ENCODE assay signal across 20 cellular contexts in genomic region chr20:25437153-25437581, GRCh38. TPM values are rescaled to one million over a fixed set of nuclear protein-coding genes. Genes with fewer than 3 reads are reported as not detected.
DNase-seq lines count a peak whose midpoint lies in the region; ATAC-seq lines count a peak whose summit lies in the region.
"Had no signal": no experiment of that assay in that cellular context is flagged by ENCODE, and none has a peak within 500 bp of the region (broad histone marks: within the 10 kb centered on the region; RNA-seq: fewer than 3 reads in every experiment).

No MANE protein-coding gene starts in this region.

- no peak overlapping the region for H3K23ac ChIP-seq in trophoblast cell (ENCODE audit: low read length)

- H2BK5ac ChIP-seq in trophoblast cell (ENCODE audit: low read depth, low read length, poor library complexity), result no peak overlapping the region

- CTCF ChIA-PET in activated CD4-positive, alpha-beta T cell treated with anti-CD3 and anti-CD28 coated beads for 36 hours (lab: Charles Lee), result no interaction called here

- H4K8ac ChIP-seq in trophoblast cell (ENCODE audit: low read depth, low read length), result peak overlapping the region; percentile 5

- H3K36me3 ChIP-seq in HAP-1 (replicated peaks), result peaks cover 44% of the 10 kb centered on the region
- peaks cover 61% of the 10 kb centered on the region for H3K36me3 ChIP-seq in iPS-18a (ENCODE audit: control insufficient read depth, low read depth, low read length)
- peaks cover 8 to 13% of the 10 kb centered on the region in 2 experiments for H3K36me3 ChIP-seq in trophoblast cell (ENCODE audit: control insufficient read depth in 1 of 2, insufficient read depth in 2 of 2, low read length in 2 of 2)

- H3K4me3 ChIP-seq in HAP-1 (no peak overlapping the region), iPS-18a (ENCODE audit: low read length) (no peak overlapping the region), trophoblast cell (ENCODE audit: low read depth, low read length) (no peak overlapping the region)
- H3K4me3 ChIP-seq: heart right ventricle, K562 had no signal

- peak overlapping the region; percentile 16 for H2BK120ac ChIP-seq in trophoblast cell (ENCODE audit: insufficient read depth, low read length, poor library complexity)

- H4K91ac ChIP-seq in trophoblast cell (ENCODE audit: low read depth, low read length), result no peak overlapping the region

- intact Hi-C loops in activated CD4-positive, alpha-beta T cell treated with anti-CD3 and anti-CD28 coated beads for 36 hours (cut with DNase I, micrococcal nuclease), result loop anchor here in 1 of 2 experiments (10.0 kb wide), 1 partner anchor 58 kb away; no protein-coding TSS in a partner anchor

- no peak overlapping the region for H3K14ac ChIP-seq in trophoblast cell (ENCODE audit: low read length)

- no peak overlapping the region for H3K27ac Mint-ChIP-seq in activated CD4-positive, alpha-beta T cell treated with anti-CD3 and anti-CD28 coated beads for 36 hours
- H3K27ac Mint-ChIP-seq: stimulated activated effector memory CD8-positive, alpha-beta T cell treated with anti-CD3 and anti-CD28 coated beads, Interleukin-12 subunit alpha, Interleukin-12 subunit beta, amount 100 ng/mL, for 72 hours had no signal

- no peak overlapping the region for H3K4ac ChIP-seq in trophoblast cell (ENCODE audit: low read depth, low read length)

- H2BK12ac ChIP-seq in trophoblast cell (ENCODE audit: low read length), result no peak overlapping the region

- H3K9me3 Mint-ChIP-seq in activated CD4-positive, alpha-beta T cell treated with anti-CD3 and anti-CD28 coated beads for 36 hours (ENCODE audit: low read depth), result no peaks in the 10 kb centered on the region
- H3K9me3 Mint-ChIP-seq: central memory CD8-positive, alpha-beta T cell; stimulated activated effector memory CD8-positive, alpha-beta T cell treated with anti-CD3 and anti-CD28 coated beads, Interleukin-12 subunit alpha, Interleukin-12 subunit beta, amount 100 ng/mL, for 72 hours had no signal

- no peak overlapping the region for H4K12ac ChIP-seq in trophoblast cell (ENCODE audit: low read depth, low read length)

- H3K79me2 ChIP-seq in trophoblast cell (ENCODE audit: control insufficient read depth, insufficient read depth, low read length, poor library complexity), result no peaks in the 10 kb centered on the region

- H3K4me2 ChIP-seq in trophoblast cell (ENCODE audit: low read length), result peak overlapping the region; percentile 53

- H2AFZ ChIP-seq in trophoblast cell (ENCODE audit: insufficient read depth, low read length, poor library complexity), result peak overlapping the region; percentile 66

- H3K9ac ChIP-seq in iPS-18a (ENCODE audit: low read length), result peak overlapping the region; percentile 9
- no peak overlapping the region for H3K9ac ChIP-seq in trophoblast cell (ENCODE audit: low read length)

- H3K9me3 ChIP-seq in HAP-1, result no peaks in the 10 kb centered on the region
- no peaks in the 10 kb centered on the region for H3K9me3 ChIP-seq in iPS-18a (ENCODE audit: control insufficient read depth, low read depth, low read length)
- H3K9me3 ChIP-seq in trophoblast cell (ENCODE audit: insufficient read depth, low read depth, low read length), result no peaks in the 10 kb centered on the region
- H3K9me3 ChIP-seq: heart right ventricle had no signal

- H2AK5ac ChIP-seq in trophoblast cell (ENCODE audit: low read length), result no peak overlapping the region

- H3K36me3 Mint-ChIP-seq in activated CD4-positive, alpha-beta T cell treated with anti-CD3 and anti-CD28 coated beads for 36 hours (ENCODE audit: low read depth), result peaks cover 31% of the 10 kb centered on the region

- peaks cover 2% of the 10 kb centered on the region for H3K79me1 ChIP-seq in trophoblast cell (ENCODE audit: low read length)

- peak; percentile 48 to 54 for DNase-seq in HAP-1 (ENCODE audit: low spot score in 2 of 2)
- DNase-seq in cerebellar cortex (ENCODE audit: low spot score), result peak; percentile 8
- peak in 1 of 2 donors; percentile 67 for DNase-seq in trophoblast cell
- DNase-seq in HCEC 1CT, result no peak
- no peak for DNase-seq in activated CD4-positive, alpha-beta T cell treated with anti-CD3 and anti-CD28 coated beads for 36 hours
- no peak for DNase-seq in activated T-cell treated with anti-CD3 and anti-CD28 coated beads, Interleukin-2, amount 50 U/mL, for 1 hour
- DNase-seq: activated CD4-positive, CD25-positive, alpha-beta regulatory T cell; activated naive CD4-positive, alpha-beta T cell treated with anti-CD3 and anti-CD28 coated beads, Interleukin-2, amount 50 U/mL, for 16 hours; C1 segment of cervical spinal cord; DMS79; heart right ventricle; NCI-H1436; NCI-H524; stimulated activated CD4-positive, alpha-beta T cell treated with anti-CD3 and anti-CD28 coated beads, Interleukin-4, amount 100 ng/mL, for 24 hours had no signal

- WGBS in trophoblast cell (ENCODE audit: extremely low coverage, insufficient coverage, insufficient read length), result no CpG with 5 or more reads among the region's 4 CpGs

- H3K27ac ChIP-seq in iPS-18a (ENCODE audit: low read length) (peak overlapping the region; percentile 89), trophoblast cell (ENCODE audit: low read depth, low read length) (peak overlapping the region; percentile 64)

- H3K4me3 Mint-ChIP-seq in activated CD4-positive, alpha-beta T cell treated with anti-CD3 and anti-CD28 coated beads for 36 hours, result no peak overlapping the region
- H3K4me3 Mint-ChIP-seq: central memory CD8-positive, alpha-beta T cell; stimulated activated effector memory CD8-positive, alpha-beta T cell treated with anti-CD3 and anti-CD28 coated beads, Interleukin-12 subunit alpha, Interleukin-12 subunit beta, amount 100 ng/mL, for 72 hours had no signal

- in situ Hi-C loops in HAP-1 (cut with MboI; ENCODE audit: low sequenced_read_pairs), result no loop called here

- H3K4me1 Mint-ChIP-seq in activated CD4-positive, alpha-beta T cell treated with anti-CD3 and anti-CD28 coated beads for 36 hours, result no peaks in the 10 kb centered on the region
- H3K4me1 Mint-ChIP-seq: central memory CD8-positive, alpha-beta T cell; stimulated activated effector memory CD8-positive, alpha-beta T cell treated with anti-CD3 and anti-CD28 coated beads, Interleukin-12 subunit alpha, Interleukin-12 subunit beta, amount 100 ng/mL, for 72 hours had no signal

- no peak overlapping the region for H3K18ac ChIP-seq in trophoblast cell (ENCODE audit: low read length)

- POLR2A ChIA-PET in activated CD4-positive, alpha-beta T cell treated with anti-CD3 and anti-CD28 coated beads for 36 hours (lab: Charles Lee), result no interaction called here

- no peak for ATAC-seq in HG03025 (IDR thresholded peaks at IDR 0.05; ENCODE audit: low FRiP score, unreplicated experiment)
- no peak for ATAC-seq in activated CD4-positive, alpha-beta T cell treated with anti-CD3 and anti-CD28 coated beads for 36 hours
- ATAC-seq: K562; Panc1; stimulated activated effector memory CD8-positive, alpha-beta T cell treated with anti-CD3 and anti-CD28 coated beads, Interleukin-12 subunit alpha, Interleukin-12 subunit beta, amount 100 ng/mL, for 72 hours had no signal

- H3K27me3 Mint-ChIP-seq in activated CD4-positive, alpha-beta T cell treated with anti-CD3 and anti-CD28 coated beads for 36 hours, result no peaks in the 10 kb centered on the region
- H3K27me3 Mint-ChIP-seq: central memory CD8-positive, alpha-beta T cell had no signal

- H3K4me1 ChIP-seq in HAP-1, result peaks cover 18% of the 10 kb centered on the region
- peaks cover 15% of the 10 kb centered on the region for H3K4me1 ChIP-seq in iPS-18a (ENCODE audit: control insufficient read depth, low read depth, low read length)
- H3K4me1 ChIP-seq in trophoblast cell (ENCODE audit: control insufficient read depth in 1 of 2, insufficient read depth in 2 of 2, low read length in 2 of 2), result no peaks in the 10 kb centered on the region

- H3K27me3 ChIP-seq in HAP-1 (ENCODE audit: low read depth) (no peaks in the 10 kb centered on the region), iPS-18a (ENCODE audit: control insufficient read depth, insufficient read depth, low read length) (no peaks in the 10 kb centered on the region), trophoblast cell (ENCODE audit: insufficient read depth, low read length) (no peaks in the 10 kb centered on the region)
- H3K27me3 ChIP-seq: heart right ventricle had no signal

RNA-seq across cellular contexts. Expression of gene GINS1, which starts 29.7 kb away (rescaled TPM):
- 14.3 and 14.7 TPM in 2 replicates for polyA plus RNA-seq in trophoblast cell (2013)
- total RNA-seq in activated CD4-positive, alpha-beta T cell treated with anti-CD3 and anti-CD28 coated beads for 36 hours, result 10 to 100 TPM; 24.6 to 32.7 TPM

RNA-seq across cellular contexts. Expression of gene ABHD12, which starts 46.5 kb away (rescaled TPM):
- 66.8 and 67.8 TPM in 2 replicates for polyA plus RNA-seq in trophoblast cell (2013)
- total RNA-seq in activated CD4-positive, alpha-beta T cell treated with anti-CD3 and anti-CD28 coated beads for 36 hours, result 10 to 100 TPM; 17.4 to 18.7 TPM

Comparison
In these comparisons a context has a peak if more than half of its experiments do, and no peak if none do; other contexts are left out.
1. DNase-seq: peak in HAP-1 (2 of 2) and cerebellar cortex (single experiment); none in HCEC 1CT (single experiment), activated CD4-positive, alpha-beta T cell treated with anti-CD3 and anti-CD28 coated beads for 36 hours (single experiment) and activated T-cell treated with anti-CD3 and anti-CD28 coated beads, Interleukin-2, amount 50 U/mL, for 1 hour (single experiment).